In genomic region chr17:77111916-77112315, GRCh38 we compare ENCODE assay signal across 17 cellular contexts. TPM values are rescaled to one million over a fixed set of nuclear protein-coding genes. Genes with fewer than 3 reads are reported as not detected.
DNase-seq lines count a peak whose midpoint lies in the region; ATAC-seq and TF ChIP-seq lines count a peak whose summit lies in the region.
"Had no signal": no experiment of that assay in that cellular context is flagged by ENCODE, and none has a peak within 500 bp of the region (broad histone marks: within the 10 kb centered on the region; RNA-seq: fewer than 3 reads in every experiment).

No MANE protein-coding gene starts in this region.

- H2AFZ ChIP-seq in parathyroid adenoma, result no peak overlapping the region

- peak overlapping the region; percentile 3 to 56 for H3K4me3 Mint-ChIP-seq in CD14-positive monocyte
- H3K4me3 Mint-ChIP-seq: H9 had no signal

- no peak for ATAC-seq in right cardiac atrium
- no peak for ATAC-seq in HG03135 (IDR thresholded peaks at IDR 0.05; ENCODE audit: unreplicated experiment)
- ATAC-seq: esophagus mucosa had no signal

- H3K36me3 ChIP-seq in SK-N-MC (ENCODE audit: insufficient read depth, low read length), result no peaks in the 10 kb centered on the region
- no peaks in the 10 kb centered on the region for H3K36me3 ChIP-seq in parathyroid adenoma (ENCODE audit: control insufficient read depth, insufficient read depth, low read length)
- H3K36me3 ChIP-seq: thoracic aorta had no signal

- peak overlapping the region; percentile 77 for H3K27ac ChIP-seq in SK-N-MC
- H3K27ac ChIP-seq in right cardiac atrium (ENCODE audit: low read length), result peak overlapping the region; percentile 69
- H3K27ac ChIP-seq in parathyroid adenoma, result peak overlapping the region; percentile 73

- H3K36me3 Mint-ChIP-seq in CD14-positive monocyte, result peaks cover 0 to 3% of the 10 kb centered on the region in 2 donors

- no peak for DNase-seq in CD14-positive monocyte (ENCODE audit: low spot score)
- no peak for DNase-seq in SK-N-MC (ENCODE audit: low read depth, low spot score)
- no peak for DNase-seq in right cardiac atrium
- no peak for DNase-seq in SK-N-DZ (ENCODE audit: low spot score)
- no peak for DNase-seq in DMS153 treated with DMSO at 0.1 percent for 48 hours (lab: John Stamatoyannopoulos, UW; ENCODE audit: unreplicated experiment)
- no peak for DNase-seq in NCI-H1105 (lab: John Stamatoyannopoulos, UW)
- DNase-seq: activated naive CD4-positive, alpha-beta T cell; AML-193; DMS53; H9; NCI-H1694; NCI-H524 treated with DMSO at 0.1 percent for 48 hours; stimulated activated CD4-positive, alpha-beta T cell treated with anti-CD3 and anti-CD28 coated beads, Interleukin-15, amount 100 ng/mL, for 24 hours had no signal

- H3K4me1 Mint-ChIP-seq in CD14-positive monocyte, result peaks cover 42% of the 10 kb centered on the region

- H3K4me2 ChIP-seq in parathyroid adenoma (ENCODE audit: low read length), result no peak overlapping the region

- TF ChIP-seq CTCF in CD14-positive monocyte (IDR thresholded peaks at IDR 0.05) (no peak), parathyroid adenoma (IDR thresholded peaks at IDR 0.05) (no peak)

- intact Hi-C loops in CD14-positive monocyte (cut with micrococcal nuclease), result no loop called here
- intact Hi-C loops in right cardiac atrium (cut with DNase I), result no loop called here

- H3K27me3 Mint-ChIP-seq in CD14-positive monocyte (ENCODE audit: low read depth in 3 of 3), result peaks cover 0 to 4% (median 3%) of the 10 kb centered on the region in 3 donors

- peaks cover 0 to 2% (median 0%) of the 10 kb centered on the region in 7 donors for H3K9me3 Mint-ChIP-seq in CD14-positive monocyte
- H3K9me3 Mint-ChIP-seq: H9 had no signal

- H3K4me1 ChIP-seq in right cardiac atrium (ENCODE audit: control insufficient read depth, insufficient read depth, low read length), result peaks cover 15% of the 10 kb centered on the region
- peaks cover 3% of the 10 kb centered on the region for H3K4me1 ChIP-seq in parathyroid adenoma

- no peaks in the 10 kb centered on the region for H3K9me3 ChIP-seq in SK-N-MC (ENCODE audit: low read depth, low read length)
- H3K9me3 ChIP-seq in right cardiac atrium (ENCODE audit: control insufficient read depth, low read length), result no peaks in the 10 kb centered on the region
- no peaks in the 10 kb centered on the region for H3K9me3 ChIP-seq in parathyroid adenoma (ENCODE audit: control insufficient read depth, low read length)
- H3K9me3 ChIP-seq: thoracic aorta had no signal

- 57% methylated on average over 5 of the region's 5 CpGs for WGBS in right cardiac atrium

- no peaks in the 10 kb centered on the region for H3K79me2 ChIP-seq in parathyroid adenoma

- no peak overlapping the region for H3K9ac ChIP-seq in SK-N-MC (ENCODE audit: insufficient read length)
- no peak overlapping the region for H3K9ac ChIP-seq in parathyroid adenoma

- H3K4me3 ChIP-seq in SK-N-MC (no peak overlapping the region), right cardiac atrium (ENCODE audit: low read length) (no peak overlapping the region), parathyroid adenoma (ENCODE audit: low read depth, low read length) (no peak overlapping the region)
- H3K4me3 ChIP-seq: thoracic aorta had no signal

- H3K27ac Mint-ChIP-seq in CD14-positive monocyte, result peak overlapping the region; percentile 62 to 94 (median 90)

- H3K27me3 ChIP-seq in right cardiac atrium (ENCODE audit: control insufficient read depth, insufficient read depth), result no peaks in the 10 kb centered on the region
- H3K27me3 ChIP-seq in parathyroid adenoma (ENCODE audit: control insufficient read depth, insufficient read depth, low read length), result no peaks in the 10 kb centered on the region

RNA-seq across cellular contexts. Expression of gene SEC14L1, which starts 28.9 kb away (rescaled TPM):
- polyA plus RNA-seq in CD14-positive monocyte (10 to 100 TPM; 34.1 to 43.2 TPM), right cardiac atrium (39.6 TPM)
- 10 to 100 TPM; 47.2 to 58.4 (median 50.1) TPM for total RNA-seq in right cardiac atrium
- 17.1 and 19.5 TPM in 2 replicates for polyA plus RNA-seq in SK-N-DZ (2014; cell fraction: cytosol; rRNA removed)
- 11.7 and 21.8 TPM in 2 replicates for polyA plus RNA-seq in SK-N-DZ (2014; cell fraction: nucleus; rRNA removed)
